ENCODE assay signal across 8 cellular contexts in the genomic region with DNA sequence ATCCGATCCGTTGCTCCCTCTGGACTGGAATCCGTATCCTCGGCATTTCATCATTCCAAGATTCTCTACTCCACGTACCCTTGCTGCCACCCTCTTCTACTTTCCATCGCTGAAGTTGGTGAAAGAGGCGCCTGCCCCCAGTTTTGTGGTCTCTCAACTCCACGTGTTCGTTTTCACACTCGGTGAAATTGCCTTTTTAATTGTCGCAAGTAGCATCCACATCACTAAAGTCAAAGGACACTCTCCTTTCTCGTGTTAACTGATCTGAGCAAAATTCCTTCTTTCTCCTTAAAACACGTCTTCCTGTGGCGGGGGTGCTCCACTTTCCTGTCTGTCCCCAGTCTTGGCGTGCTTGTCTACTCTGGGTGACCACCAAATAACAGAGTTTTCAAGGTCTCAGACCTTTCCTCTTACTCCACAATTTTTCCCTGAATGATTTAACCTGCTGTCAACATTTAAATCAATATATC. TPM values are rescaled to one million over a fixed set of nuclear protein-coding genes. Genes with fewer than 3 reads are reported as not detected.
DNase-seq lines count a peak whose midpoint lies in the region; ATAC-seq and TF ChIP-seq lines count a peak whose summit lies in the region.

No MANE protein-coding gene starts in this region.

- no peaks in the 10 kb centered on the region for H3K9me2 ChIP-seq in PC-3 (replicated peaks; ENCODE audit: low read length)

- no peak for TF ChIP-seq CTCF in PC-3 (conservative IDR thresholded peaks at IDR 0.05; ENCODE audit: low read depth, low read length)
- TF ChIP-seq CTCF in osteocyte (IDR thresholded peaks at IDR 0.05) = no peak

- peak overlapping the region; percentile 88 to 93 (median 90) for H3K27ac Mint-ChIP-seq in CD4-positive, CD25-positive, alpha-beta regulatory T cell
- no peak overlapping the region for H3K27ac Mint-ChIP-seq in osteocyte (ENCODE audit: unreplicated experiment)

- peak overlapping the region; percentile 65 for H3K4me3 ChIP-seq in CD4-positive, CD25-positive, alpha-beta regulatory T cell (ENCODE audit: low read depth, low read length)
- peak overlapping the region; percentile 73 for H3K4me3 ChIP-seq in PC-3 (ENCODE audit: low read length)
- peak overlapping the region; percentile 85 for H3K4me3 ChIP-seq in effector memory CD4-positive, alpha-beta T cell (ENCODE audit: insufficient read depth, low read depth, low read length, poor library complexity, severe bottlenecking)

- H3K4me1 ChIP-seq in CD4-positive, CD25-positive, alpha-beta regulatory T cell (ENCODE audit: control insufficient read depth, insufficient read depth, low read length, poor library complexity, severe bottlenecking) = peaks cover 20% of the 10 kb centered on the region
- H3K4me1 ChIP-seq in PC-3 (ENCODE audit: insufficient read depth, low read length) = peaks cover 16% of the 10 kb centered on the region; the same call in 1 of the 2 replicates
- peaks cover 12% of the 10 kb centered on the region for H3K4me1 ChIP-seq in effector memory CD4-positive, alpha-beta T cell (ENCODE audit: control insufficient read depth, insufficient read depth, low read length, poor library complexity, severe bottlenecking)

- peaks cover 20 to 34% (median 23%) of the 10 kb centered on the region in 4 donors for H3K4me1 Mint-ChIP-seq in CD4-positive, CD25-positive, alpha-beta regulatory T cell
- peaks cover 27% of the 10 kb centered on the region for H3K4me1 Mint-ChIP-seq in osteocyte (ENCODE audit: unreplicated experiment)

- peak overlapping the region; percentile 87 for H3K4me2 ChIP-seq in PC-3 (ENCODE audit: low read length)

- no peaks in the 10 kb centered on the region for H3K36me3 ChIP-seq in CD4-positive, CD25-positive, alpha-beta regulatory T cell (ENCODE audit: control insufficient read depth, insufficient read depth, low read length)
- no peaks in the 10 kb centered on the region for H3K36me3 ChIP-seq in PC-3 (ENCODE audit: low read depth, low read length)
- no peaks in the 10 kb centered on the region for H3K36me3 ChIP-seq in effector memory CD4-positive, alpha-beta T cell (ENCODE audit: control insufficient read depth, insufficient read depth, low read length)

- no TSS peak for BruUV-seq in PC-3 (replicated peaks; lab: Mats Ljungman, UMichigan)

- CTCF ChIA-PET in PC-3 (lab: Charles Lee) = no interaction called here

- intact Hi-C loops in PC-3 (cut with micrococcal nuclease) = loop anchor here (1.0 kb wide), 1 partner anchor 42 kb away; no protein-coding TSS in a partner anchor

- peak overlapping the region; percentile 82 for H2AFZ ChIP-seq in PC-3 (ENCODE audit: low read length)

- H3K4me3 Mint-ChIP-seq in CD4-positive, CD25-positive, alpha-beta regulatory T cell = peak overlapping the region; percentile 84 to 98 (median 94)
- H3K4me3 Mint-ChIP-seq in osteocyte (ENCODE audit: unreplicated experiment) = peak overlapping the region; percentile 89

- peaks cover 18% of the 10 kb centered on the region for H3K79me2 ChIP-seq in PC-3 (ENCODE audit: low read length)

- H4K20me1 ChIP-seq in PC-3 (ENCODE audit: low read length) = no peaks in the 10 kb centered on the region

- H3K9me3 ChIP-seq in CD4-positive, CD25-positive, alpha-beta regulatory T cell (ENCODE audit: control insufficient read depth in 2 of 2, low read length in 2 of 2) = no peaks in the 10 kb centered on the region
- no peaks in the 10 kb centered on the region for H3K9me3 ChIP-seq in PC-3 (ENCODE audit: low read length)
- no peaks in the 10 kb centered on the region for H3K9me3 ChIP-seq in effector memory CD4-positive, alpha-beta T cell (ENCODE audit: control insufficient read depth, low read length)

- no peaks in the 10 kb centered on the region for H3K36me3 Mint-ChIP-seq in CD4-positive, CD25-positive, alpha-beta regulatory T cell
- no peaks in the 10 kb centered on the region for H3K36me3 Mint-ChIP-seq in osteocyte (ENCODE audit: unreplicated experiment)

- DNase-seq in CD4-positive, CD25-positive, alpha-beta regulatory T cell = peak in 2 of 3 donors; percentile 20 to 22
- DNase-seq in PC-3 = no peak
- DNase-seq in effector memory CD4-positive, alpha-beta T cell = no peak
- DNase-seq in osteocyte (ENCODE audit: extremely low spot score, unreplicated experiment) = no peak
- DNase-seq in hepatic stellate cell (ENCODE audit: low spot score) = no peak
- DNase-seq in NCI-H2029 treated with DMSO at 0.1 percent for 48 hours (lab: John Stamatoyannopoulos, UW) = no peak

- ATAC-seq in CD4-positive, CD25-positive, alpha-beta regulatory T cell (ENCODE audit: low read depth in 2 of 2) = no peak
- ATAC-seq in PC-3 (no peak), HG02571 (IDR thresholded peaks at IDR 0.05; ENCODE audit: unreplicated experiment) (no peak), GM19452 (IDR thresholded peaks at IDR 0.05; ENCODE audit: unreplicated experiment) (no peak)

- H3K27me3 ChIP-seq in CD4-positive, CD25-positive, alpha-beta regulatory T cell (ENCODE audit: control insufficient read depth, insufficient read depth, low read length) = no peaks in the 10 kb centered on the region
- H3K27me3 ChIP-seq in PC-3 (ENCODE audit: low read length) = no peaks in the 10 kb centered on the region
- no peaks in the 10 kb centered on the region for H3K27me3 ChIP-seq in effector memory CD4-positive, alpha-beta T cell (replicated peaks; ENCODE audit: control insufficient read depth, insufficient read depth, low read length, poor library complexity, severe bottlenecking)

- H3K27me3 Mint-ChIP-seq in CD4-positive, CD25-positive, alpha-beta regulatory T cell = peaks cover 9% of the 10 kb centered on the region
- H3K27me3 Mint-ChIP-seq in osteocyte (ENCODE audit: unreplicated experiment) = no peaks in the 10 kb centered on the region

- POLR2A ChIA-PET in PC-3 (lab: Charles Lee; ENCODE audit: unreplicated experiment) = interaction anchor here (0.7 kb wide), 1 partner anchor 725 kb away, joined by 4 read pairs; no protein-coding TSS in a partner anchor

- H3K9me3 Mint-ChIP-seq in CD4-positive, CD25-positive, alpha-beta regulatory T cell = no peaks in the 10 kb centered on the region
- no peaks in the 10 kb centered on the region for H3K9me3 Mint-ChIP-seq in osteocyte (ENCODE audit: unreplicated experiment)

- peak overlapping the region; percentile 46; the same call in 1 of the 2 replicates for H3K9ac ChIP-seq in PC-3 (ENCODE audit: low read length)

- H3F3A ChIP-seq in PC-3 (ENCODE audit: low read length, unreplicated experiment) = no peaks in the 10 kb centered on the region

- H3K27ac ChIP-seq in CD4-positive, CD25-positive, alpha-beta regulatory T cell (ENCODE audit: insufficient read depth, low read length, poor library complexity, severe bottlenecking) = peak overlapping the region; percentile 82
- H3K27ac ChIP-seq in PC-3 (ENCODE audit: low read length) = no peak overlapping the region
- peak overlapping the region; percentile 74 for H3K27ac ChIP-seq in effector memory CD4-positive, alpha-beta T cell (ENCODE audit: insufficient read depth, low read length, poor library complexity, severe bottlenecking)

RNA-seq across cellular contexts. Expression of a gene that starts 1.1 kb away (rescaled TPM):
- 10.5 TPM for total RNA-seq in CD4-positive, CD25-positive, alpha-beta regulatory T cell
- polyA plus RNA-seq in CD4-positive, CD25-positive, alpha-beta regulatory T cell = 1 to 10 TPM; 2.5 to 5.5 (median 4.8) TPM
- total RNA-seq in PC-3 (2014; rRNA removed) = 6.3 and 15.1 TPM in 2 replicates
- total RNA-seq in osteocyte = 20.6 and 21.0 TPM in 2 replicates

Comparison
In these comparisons a context has a peak if more than half of its experiments do, and no peak if none do; other contexts are left out.
1. DNase-seq: peak in CD4-positive, CD25-positive, alpha-beta regulatory T cell (2 of 3); none in PC-3 (single experiment), effector memory CD4-positive, alpha-beta T cell (0 of 3), osteocyte (single experiment), hepatic stellate cell (single experiment) and NCI-H2029 treated with DMSO at 0.1 percent for 48 hours (single experiment).
2. Peak in every context shown above with its lines, with median percentiles within 50 percentile points of each other: H3K4me3 ChIP-seq.